ENCODE assay signal across 14 cellular contexts in genomic region chr12:97899956-97900355, GRCh38.
DNase-seq lines count a peak whose midpoint lies in the region; TF ChIP-seq lines count a peak whose summit lies in the region.
"Had no signal": no experiment of that assay in that cellular context is flagged by ENCODE, and none has a peak within 500 bp of the region (broad histone marks: within the 10 kb centered on the region; RNA-seq: fewer than 3 reads in every experiment).

No MANE protein-coding gene starts in this region.

- peak; percentile 6 for DNase-seq in astrocyte of the hippocampus (ENCODE audit: low read depth, low spot score)
- peak; percentile 3 for DNase-seq in epithelial cell of esophagus (ENCODE audit: low read depth)
- DNase-seq in kidney tubule cell (ENCODE audit: low spot score), result peak; percentile 13
- DNase-seq in renal cortical epithelial cell (ENCODE audit: low read depth), result peak; percentile 57
- DNase-seq in nucleus accumbens (lab: John Stamatoyannopoulos, UW), result no peak
- DNase-seq in HAP-1 (ENCODE audit: low spot score in 2 of 2), result no peak
- no peak for DNase-seq in NCI-H510A treated with DMSO at 0.1 percent for 48 hours (lab: John Stamatoyannopoulos, UW)
- DNase-seq: ACHN; BE2C; C1 segment of cervical spinal cord; CD4-positive, CD25-positive, alpha-beta regulatory T cell; CD8-positive, alpha-beta memory T cell; COR-L47; H9 had no signal

- H3K36me3 ChIP-seq in HAP-1 (replicated peaks), result no peaks in the 10 kb centered on the region
- H3K36me3 ChIP-seq: BE2C had no signal

- no peaks in the 10 kb centered on the region for H3K4me1 ChIP-seq in HAP-1
- H3K4me1 ChIP-seq: BE2C had no signal

- no peaks in the 10 kb centered on the region for H3K9me3 ChIP-seq in HAP-1
- H3K9me3 ChIP-seq: BE2C had no signal

- H3K4me3 ChIP-seq in epithelial cell of esophagus (ENCODE audit: low read length), result no peak overlapping the region
- no peak overlapping the region for H3K4me3 ChIP-seq in HAP-1

- in situ Hi-C loops in HAP-1 (cut with MboI; ENCODE audit: low sequenced_read_pairs), result no loop called here

- H3K27me3 ChIP-seq in HAP-1 (ENCODE audit: low read depth), result no peaks in the 10 kb centered on the region
- H3K27me3 ChIP-seq: BE2C had no signal

- no peak for TF ChIP-seq CTCF in epithelial cell of esophagus (IDR thresholded peaks at IDR 0.05; ENCODE audit: insufficient read depth, low read depth, low read length, missing control alignments)

Comparison
In these comparisons a context has a peak if more than half of its experiments do, and no peak if none do; other contexts are left out.
1. DNase-seq: peak in astrocyte of the hippocampus (single experiment), epithelial cell of esophagus (single experiment), kidney tubule cell (single experiment) and renal cortical epithelial cell (single experiment); none in nucleus accumbens (0 of 56), HAP-1 (0 of 2) and NCI-H510A treated with DMSO at 0.1 percent for 48 hours (single experiment).